Comparison of ENCODE assay signal across 23 cellular contexts in the genomic region with DNA sequence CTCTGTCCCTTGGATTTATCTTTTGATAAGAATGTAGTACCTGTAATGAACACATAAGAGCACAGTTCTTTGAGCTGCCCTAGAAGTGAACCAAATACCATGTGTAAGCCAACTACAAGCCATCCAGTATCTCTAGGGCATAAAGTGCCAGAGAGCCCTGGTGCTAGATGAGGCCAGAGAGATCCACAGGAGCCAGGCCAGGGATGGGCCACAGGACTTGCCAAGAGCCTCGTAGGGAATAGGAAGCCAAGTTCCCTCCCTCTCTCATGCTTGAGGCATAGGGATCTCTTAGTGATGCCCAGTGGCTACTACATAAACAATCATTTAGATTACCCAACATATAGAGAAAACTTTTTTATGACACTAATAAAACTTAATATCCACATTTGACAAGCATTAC.
A peak's percentile ranks its signal among the peaks of the same experiment; 100 is the strongest.
DNase-seq lines count a peak whose midpoint lies in the region; ATAC-seq, FAIRE-seq and TF ChIP-seq lines count a peak whose summit lies in the region.
"Had no signal": no experiment of that assay in that cellular context is flagged by ENCODE, and none has a peak within 500 bp of the region (broad histone marks: within the 10 kb centered on the region; RNA-seq: fewer than 3 reads in every experiment).

No MANE protein-coding gene starts in this region.

- no peaks in the 10 kb centered on the region for H3K36me3 ChIP-seq in bronchial epithelial cell (ENCODE audit: control insufficient read depth, insufficient read depth, low read length)
- H3K36me3 ChIP-seq: BE2C, BLaER1 had no signal

- H3K4me3 ChIP-seq in LNCaP clone FGC (ENCODE audit: low read depth, low read length), result no peak overlapping the region
- no peak overlapping the region for H3K4me3 ChIP-seq in bronchial epithelial cell (ENCODE audit: low read depth, low read length)
- H3K4me3 ChIP-seq: BLaER1, GM12878 had no signal

- TF ChIP-seq CTCF in LNCaP clone FGC (IDR thresholded peaks at IDR 0.05; ENCODE audit: control insufficient read depth, extremely low read depth, insufficient read depth) (no peak), bronchial epithelial cell (IDR thresholded peaks at IDR 0.05; ENCODE audit: insufficient read depth, low read length, severe bottlenecking) (no peak)

- peak; percentile 65 for DNase-seq in G401 (ENCODE audit: low spot score)
- DNase-seq in LNCaP clone FGC (ENCODE audit: low read depth), result peak; percentile 64
- DNase-seq in bronchial epithelial cell (ENCODE audit: low read depth), result no peak
- DNase-seq in cerebellum (ENCODE audit: low spot score), result peak; percentile 37
- no peak for DNase-seq in DMS114 treated with DMSO at 0.1 percent for 48 hours (lab: John Stamatoyannopoulos, UW; ENCODE audit: unreplicated experiment)
- no peak for DNase-seq in NCI-H2081 treated with DMSO at 0.1 percent for 48 hours (lab: John Stamatoyannopoulos, UW)
- no peak for DNase-seq in activated naive CD4-positive, alpha-beta T cell treated with anti-CD3 and anti-CD28 coated beads, Interleukin-2, amount 50 U/mL, for 16 hours
- DNase-seq: 8988T; ACHN; BE2C; CD4-positive, alpha-beta memory T cell; CD4-positive, CD25-positive, alpha-beta regulatory T cell; CD8-positive, alpha-beta memory T cell; COR-L47; DMS 273 treated with DMSO at 0.1 percent for 48 hours; DMS79 treated with DMSO at 0.1 percent for 48 hours; GDM1 had no signal

- FAIRE-seq in bronchial epithelial cell (lab: Jason Lieb, UNC), result peak; percentile 36
- FAIRE-seq: A204.1, GM12878, GM12892, GM18507 had no signal

- H3K27me3 ChIP-seq in bronchial epithelial cell (ENCODE audit: control insufficient read depth, insufficient read depth, low read length), result no peaks in the 10 kb centered on the region
- H3K27me3 ChIP-seq: BE2C, BLaER1 had no signal

- in situ Hi-C loops in G401 (cut with HindIII; ENCODE audit: low sequenced_read_pairs), result no loop called here

- no peak for ATAC-seq in HG03139 (IDR thresholded peaks at IDR 0.05; ENCODE audit: unreplicated experiment)
- ATAC-seq: GM12878 had no signal

Comparison
In these comparisons a context has a peak if more than half of its experiments do, and no peak if none do; other contexts are left out.
1. DNase-seq: peak in G401 (single experiment), LNCaP clone FGC (single experiment) and cerebellum (single experiment); none in bronchial epithelial cell (single experiment), DMS114 treated with DMSO at 0.1 percent for 48 hours (single experiment), NCI-H2081 treated with DMSO at 0.1 percent for 48 hours (single experiment) and activated naive CD4-positive, alpha-beta T cell treated with anti-CD3 and anti-CD28 coated beads, Interleukin-2, amount 50 U/mL, for 16 hours (single experiment).